In genomic region chr12:49713952-49714351, GRCh38 we compare ENCODE assay signal across 4 cellular contexts.
TF ChIP-seq lines count a peak whose summit lies in the region.
"Not testable (repeated sequence)": the region's sequence is repeated elsewhere in the genome, so short reads cannot be mapped to it uniquely, and the experiment has no call there.

No MANE protein-coding gene starts in this region.

TF ChIP-seq in HEK293, 187 proteins besides CTCF, POLR2A, EP300 and RAD21:
- TF ChIP-seq, protein P1, sequence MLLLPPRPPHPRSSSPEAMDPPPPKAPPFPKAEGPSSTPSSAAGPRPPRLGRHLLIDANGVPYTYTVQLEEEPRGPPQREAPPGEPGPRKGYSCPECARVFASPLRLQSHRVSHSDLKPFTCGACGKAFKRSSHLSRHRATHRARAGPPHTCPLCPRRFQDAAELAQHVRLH (tag by site-specific recombination; IDR thresholded peaks at IDR 0.05) = 0 out of 2 replicates have a peak, but pooled peaks have one; percentile 59
- TF ChIP-seq ZNF146 (tag by site-specific recombination; IDR thresholded peaks at IDR 0.05) (peak; percentile 98), ZNF280D (tag by site-specific recombination; IDR thresholded peaks at IDR 0.05) (peak; percentile 43; the same call in 1 of the 2 replicates)

TF ChIP-seq in IMR-90, 13 proteins besides CTCF, POLR2A, EP300 and RAD21:
- TF ChIP-seq CEBPB (IDR thresholded peaks at IDR 0.05; ENCODE audit: low read depth, low read length) = peak; percentile 40; the same call in 1 of the 2 replicates

TF ChIP-seq in K562, 482 proteins besides CTCF, POLR2A, EP300 and RAD21:
- TF ChIP-seq CEBPB (tag; IDR thresholded peaks at IDR 0.05) = peak; percentile 47; the same call in 1 of the 2 replicates
- 0 out of 4 replicates have a peak, but pooled peaks of 1 of the 2 experiments have one; percentile 19 for TF ChIP-seq KDM1A (IDR thresholded peaks at IDR 0.05)
- TF ChIP-seq ZNF146 (CRISPR knock-in tag; IDR thresholded peaks at IDR 0.05; ENCODE audit: unreplicated experiment) = peak; percentile 77
- TF ChIP-seq CEBPG (CRISPR knock-in tag; IDR thresholded peaks at IDR 0.05) = peak; percentile 35; the same call in 1 of the 2 replicates
- not testable (repeated sequence) for TF ChIP-seq CEBPG (tag; conservative IDR thresholded peaks at IDR 0.05 in 1 of 2, IDR thresholded peaks at IDR 0.05 in 1 of 2)

TF ChIP-seq in HepG2, 621 proteins besides CTCF, POLR2A, EP300 and RAD21:
- TF ChIP-seq CEBPB (IDR thresholded peaks at IDR 0.05; ENCODE audit: borderline replicate concordance, low read depth, low read length) = peak; percentile 52; the same call in 1 of the 2 replicates
